In the genomic region with DNA sequence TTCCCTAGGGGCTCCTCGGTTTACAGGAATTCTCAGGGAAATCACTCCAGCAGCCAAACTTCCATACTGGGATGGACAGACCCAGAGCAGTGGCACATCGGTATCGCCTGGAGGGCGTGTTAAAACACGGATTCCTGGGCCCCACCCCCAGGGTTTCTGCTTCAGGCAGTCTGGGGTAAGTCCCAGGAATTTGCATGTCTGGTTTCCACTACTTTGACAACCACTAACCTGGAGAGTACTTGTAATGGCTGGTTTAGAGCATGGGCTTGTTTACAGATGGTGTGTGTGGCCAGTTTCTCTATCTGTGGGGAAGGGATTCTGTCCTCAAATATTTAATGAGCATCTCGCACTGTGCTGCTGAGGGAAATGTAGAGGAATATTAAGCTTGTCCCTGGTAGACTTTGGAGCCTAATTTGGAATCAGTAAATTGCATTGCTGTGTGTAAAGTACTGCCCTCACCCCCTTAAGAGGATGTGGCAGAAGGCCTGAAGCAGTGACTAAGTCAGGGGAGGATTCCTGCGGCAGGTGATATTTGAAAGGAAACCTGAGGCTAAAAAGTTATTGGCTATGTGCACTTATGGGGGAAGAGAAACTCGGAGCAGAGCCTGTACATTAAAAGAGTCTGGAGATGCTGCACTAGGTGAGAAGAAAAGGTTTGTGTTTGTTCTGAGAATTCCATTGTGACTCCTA, we compare ENCODE assay signal across 9 cellular contexts. TPM values are rescaled to one million over a fixed set of nuclear protein-coding genes. Genes with fewer than 3 reads are reported as not detected.
DNase-seq lines count a peak whose midpoint lies in the region; ATAC-seq and TF ChIP-seq lines count a peak whose summit lies in the region.
"Had no signal": no experiment of that assay in that cellular context is flagged by ENCODE, and none has a peak within 500 bp of the region (broad histone marks: within the 10 kb centered on the region; RNA-seq: fewer than 3 reads in every experiment).

No MANE protein-coding gene starts in this region.

- H3K4me3 ChIP-seq in hepatocyte = no peak overlapping the region
- no peak overlapping the region for H3K4me3 ChIP-seq in esophagus squamous epithelium
- no peak overlapping the region for H3K4me3 ChIP-seq in Peyer's patch
- H3K4me3 ChIP-seq in ovary = no peak overlapping the region

- no peaks in the 10 kb centered on the region for H3K9me2 ChIP-seq in hepatocyte (replicated peaks; ENCODE audit: insufficient read depth)

- intact Hi-C loops in esophagus squamous epithelium (cut with DNase I) = no loop called here
- intact Hi-C loops in ovary (cut with DNase I) = no loop called here

- H2AFZ ChIP-seq in hepatocyte = no peak overlapping the region

- peaks cover 51% of the 10 kb centered on the region for H3K79me2 ChIP-seq in hepatocyte

- H4K20me1 ChIP-seq in hepatocyte (ENCODE audit: insufficient read depth, poor library complexity, severe bottlenecking) = peaks cover 7% of the 10 kb centered on the region

- TF ChIP-seq CTCF in hepatocyte (IDR thresholded peaks at IDR 0.05; ENCODE audit: poor library complexity) = no peak
- no peak for TF ChIP-seq CTCF in esophagus squamous epithelium (IDR thresholded peaks at IDR 0.05)
- TF ChIP-seq CTCF in Peyer's patch (IDR thresholded peaks at IDR 0.05) = no peak
- no peak for TF ChIP-seq CTCF in ovary (IDR thresholded peaks at IDR 0.05)

- H3K27ac ChIP-seq in hepatocyte (peak overlapping the region; percentile 12), esophagus squamous epithelium (no peak overlapping the region), Peyer's patch (no peak overlapping the region), ovary (no peak overlapping the region)

- H3K9me3 ChIP-seq in hepatocyte (ENCODE audit: low read depth) = no peaks in the 10 kb centered on the region
- no peaks in the 10 kb centered on the region for H3K9me3 ChIP-seq in esophagus squamous epithelium
- no peaks in the 10 kb centered on the region for H3K9me3 ChIP-seq in Peyer's patch
- H3K9me3 ChIP-seq in ovary = no peaks in the 10 kb centered on the region

- TF ChIP-seq EP300 in ovary (IDR thresholded peaks at IDR 0.05) = no peak

- H3K27me3 ChIP-seq in hepatocyte (no peaks in the 10 kb centered on the region), esophagus squamous epithelium (no peaks in the 10 kb centered on the region), Peyer's patch (no peaks in the 10 kb centered on the region), ovary (no peaks in the 10 kb centered on the region)

- H3K36me3 ChIP-seq in hepatocyte (replicated peaks; ENCODE audit: insufficient read depth, low read depth) (no peaks in the 10 kb centered on the region), esophagus squamous epithelium (peaks cover 0 to 33% (median 0%) of the 10 kb centered on the region in 3 donors), Peyer's patch (peaks cover 0 to 11% (median 0%) of the 10 kb centered on the region in 3 donors), ovary (no peaks in the 10 kb centered on the region)

- TF ChIP-seq POLR2A in GM18505 (IDR thresholded peaks at IDR 0.05; ENCODE audit: borderline replicate concordance, extremely low read depth, insufficient read depth, insufficient read length) (no peak), esophagus squamous epithelium (IDR thresholded peaks at IDR 0.05) (no peak), Peyer's patch (IDR thresholded peaks at IDR 0.05) (no peak), ovary (IDR thresholded peaks at IDR 0.05) (no peak)

- H3K4me1 ChIP-seq in hepatocyte (ENCODE audit: insufficient read depth) (no peaks in the 10 kb centered on the region), esophagus squamous epithelium (peaks cover 0 to 6% (median 0%) of the 10 kb centered on the region in 3 donors), Peyer's patch (no peaks in the 10 kb centered on the region), ovary (ENCODE audit: insufficient read depth) (no peaks in the 10 kb centered on the region)

- no peak overlapping the region for H3K4me2 ChIP-seq in hepatocyte

- DNase-seq in hepatocyte (ENCODE audit: low spot score) (no peak), mucosa of gallbladder (ENCODE audit: low spot score) (no peak), esophagus squamous epithelium (lab: John Stamatoyannopoulos, UW) (no peak), Peyer's patch (no peak), ovary (no peak)
- DNase-seq: natural killer cell had no signal

- ATAC-seq in GM18505 (IDR thresholded peaks at IDR 0.05; ENCODE audit: unreplicated experiment) = peak; percentile 91
- ATAC-seq in GM21447 (IDR thresholded peaks at IDR 0.05; ENCODE audit: unreplicated experiment) = peak; percentile 97
- peak; percentile 94 for ATAC-seq in HG03378 (IDR thresholded peaks at IDR 0.05; ENCODE audit: unreplicated experiment)

- 51% methylated on average over 8 of the region's 8 CpGs for WGBS in hepatocyte (ENCODE audit: low lambda C conversion rate, missing lambda C conversion rate)
- 46 to 72% methylated on average over 8 of the region's 8 CpGs for WGBS in esophagus squamous epithelium, 2 donors
- 87 to 92% (median 91%) methylated on average over 8 of the region's 8 CpGs for WGBS in ovary, 3 donors

RNA-seq across cellular contexts. Expression of a gene that starts 18.6 kb away (rescaled TPM):
- total RNA-seq in hepatocyte (126 and 131 TPM in 2 replicates), mucosa of gallbladder (116 TPM), esophagus squamous epithelium (100 to 1,000 TPM; 101 to 301 (median 152) TPM), Peyer's patch (100 to 1,000 TPM; 102 to 405 (median 263) TPM), ovary (100 to 1,000 TPM in 3 of 7 donors, 10 to 100 TPM in 4; 40.5 to 143 (median 71.7) TPM)
- polyA plus RNA-seq in hepatocyte (67.2 and 69.9 TPM in 2 replicates), ovary (10 to 100 TPM; 47.7 to 51.3 TPM)
